Comparison of ENCODE assay signal across 1 cellular context in the genomic region with DNA sequence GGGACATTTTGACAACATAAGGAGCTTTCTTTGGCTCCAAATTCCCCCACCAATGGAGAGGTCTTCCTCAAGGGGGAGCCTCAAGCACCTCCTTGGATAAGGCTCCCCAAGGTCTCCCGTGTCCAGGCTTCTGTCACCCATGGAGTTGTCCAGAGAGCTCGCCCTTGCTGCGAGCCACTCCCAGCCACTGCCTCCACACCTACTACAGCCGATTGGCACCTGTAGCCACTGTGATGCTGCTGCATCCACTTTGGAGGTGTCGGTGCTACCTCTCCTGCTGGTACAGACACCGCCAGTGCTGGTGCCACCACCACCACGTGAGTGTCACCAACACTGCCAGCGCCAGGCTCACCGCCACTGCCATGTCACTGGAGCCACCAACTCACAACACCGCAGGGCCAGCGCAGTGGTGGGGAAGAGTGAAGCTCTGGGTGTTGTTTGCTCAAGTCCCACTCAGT.
TF ChIP-seq lines count a peak whose summit lies in the region.

No MANE protein-coding gene starts in this region.

TF ChIP-seq in WTC11, 78 proteins besides CTCF, POLR2A, EP300 and RAD21 (continued from another document):
- TF ChIP-seq MAX (CRISPR knock-in tag; IDR thresholded peaks at IDR 0.05) (no peak), ZNF263 (CRISPR knock-in tag; IDR thresholded peaks at IDR 0.05; ENCODE audit: low read depth) (no peak), GABPB1 (CRISPR knock-in tag; IDR thresholded peaks at IDR 0.05) (no peak), RELA (CRISPR knock-in tag; IDR thresholded peaks at IDR 0.05; ENCODE audit: borderline replicate concordance) (no peak), TP53 (CRISPR knock-in tag; IDR thresholded peaks at IDR 0.05) (no peak), NR3C1 (CRISPR knock-in tag; conservative IDR thresholded peaks at IDR 0.05; ENCODE audit: low read depth) (no peak), ZNF317 (CRISPR knock-in tag; IDR thresholded peaks at IDR 0.05; ENCODE audit: borderline replicate concordance, low read depth) (no peak), ZNF121 (CRISPR knock-in tag; IDR thresholded peaks at IDR 0.05) (no peak), MYBL2 (CRISPR knock-in tag; IDR thresholded peaks at IDR 0.05) (no peak), SOX15 (CRISPR knock-in tag; IDR thresholded peaks at IDR 0.05) (no peak)
- TF ChIP-seq, protein P1, sequence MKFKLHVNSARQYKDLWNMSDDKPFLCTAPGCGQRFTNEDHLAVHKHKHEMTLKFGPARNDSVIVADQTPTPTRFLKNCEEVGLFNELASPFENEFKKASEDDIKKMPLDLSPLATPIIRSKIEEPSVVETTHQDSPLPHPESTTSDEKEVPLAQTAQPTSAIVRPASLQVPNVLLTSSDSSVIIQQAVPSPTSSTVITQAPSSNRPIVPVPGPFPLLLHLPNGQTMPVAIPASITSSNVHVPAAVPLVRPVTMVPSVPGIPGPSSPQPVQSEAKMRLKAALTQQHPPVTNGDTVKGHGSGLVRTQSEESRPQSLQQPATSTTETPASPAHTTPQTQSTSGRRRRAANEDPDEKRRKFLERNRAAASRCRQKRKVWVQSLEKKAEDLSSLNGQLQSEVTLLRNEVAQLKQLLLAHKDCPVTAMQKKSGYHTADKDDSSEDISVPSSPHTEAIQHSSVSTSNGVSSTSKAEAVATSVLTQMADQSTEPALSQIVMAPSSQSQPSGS (CRISPR knock-in tag; IDR thresholded peaks at IDR 0.05; ENCODE audit: borderline replicate concordance, low read depth): no peak
- TF ChIP-seq, protein P2, sequence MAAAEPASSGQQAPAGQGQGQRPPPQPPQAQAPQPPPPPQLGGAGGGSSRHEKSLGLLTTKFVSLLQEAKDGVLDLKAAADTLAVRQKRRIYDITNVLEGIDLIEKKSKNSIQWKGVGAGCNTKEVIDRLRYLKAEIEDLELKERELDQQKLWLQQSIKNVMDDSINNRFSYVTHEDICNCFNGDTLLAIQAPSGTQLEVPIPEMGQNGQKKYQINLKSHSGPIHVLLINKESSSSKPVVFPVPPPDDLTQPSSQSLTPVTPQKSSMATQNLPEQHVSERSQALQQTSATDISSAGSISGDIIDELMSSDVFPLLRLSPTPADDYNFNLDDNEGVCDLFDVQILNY (CRISPR knock-in tag; IDR thresholded peaks at IDR 0.05): no peak
- TF ChIP-seq, protein P3, sequence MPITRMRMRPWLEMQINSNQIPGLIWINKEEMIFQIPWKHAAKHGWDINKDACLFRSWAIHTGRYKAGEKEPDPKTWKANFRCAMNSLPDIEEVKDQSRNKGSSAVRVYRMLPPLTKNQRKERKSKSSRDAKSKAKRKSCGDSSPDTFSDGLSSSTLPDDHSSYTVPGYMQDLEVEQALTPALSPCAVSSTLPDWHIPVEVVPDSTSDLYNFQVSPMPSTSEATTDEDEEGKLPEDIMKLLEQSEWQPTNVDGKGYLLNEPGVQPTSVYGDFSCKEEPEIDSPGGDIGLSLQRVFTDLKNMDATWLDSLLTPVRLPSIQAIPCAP (CRISPR knock-in tag; IDR thresholded peaks at IDR 0.05): no peak
